16 cellular contexts compared by ENCODE assay signal in the genomic region with DNA sequence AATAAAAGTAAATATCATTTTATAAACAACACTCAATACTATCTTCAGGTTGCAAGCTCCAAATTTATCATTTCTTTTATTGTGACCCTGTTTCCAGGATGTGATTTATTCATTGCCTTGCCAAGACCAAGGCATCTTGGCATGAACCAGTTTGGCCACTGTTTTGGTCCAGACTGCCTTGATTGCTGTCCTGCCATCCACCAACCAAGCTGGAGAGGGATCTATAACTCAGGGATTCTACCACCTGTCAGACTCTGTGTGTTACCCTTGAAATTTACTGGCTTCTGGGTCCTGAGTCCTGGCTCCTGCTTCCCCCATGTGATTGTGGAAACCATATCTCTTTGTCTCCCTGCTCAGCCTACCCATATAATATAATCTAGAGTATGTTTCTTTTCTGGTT.
DNase-seq lines count a peak whose midpoint lies in the region; TF ChIP-seq lines count a peak whose summit lies in the region.
"Had no signal": no experiment of that assay in that cellular context is flagged by ENCODE, and none has a peak within 500 bp of the region (broad histone marks: within the 10 kb centered on the region; RNA-seq: fewer than 3 reads in every experiment).

No MANE protein-coding gene starts in this region.

- no peak for TF ChIP-seq CTCF in VCaP (conservative IDR thresholded peaks at IDR 0.05)

- in situ Hi-C loops in G401 (cut with HindIII; ENCODE audit: low sequenced_read_pairs): no loop called here

- DNase-seq in G401 (ENCODE audit: low spot score) (peak; percentile 83), cerebellum (ENCODE audit: low spot score) (peak; percentile 52), NCI-H774 (lab: John Stamatoyannopoulos, UW) (no peak)
- no peak for DNase-seq in activated T-cell treated with anti-CD3 and anti-CD28 coated beads, Interleukin-2, amount 50 U/mL, for 48 hours
- DNase-seq in stimulated activated CD4-positive, alpha-beta T cell treated with anti-CD3 and anti-CD28 coated beads, Interleukin-4, amount 100 ng/mL, for 24 hours: no peak
- DNase-seq: Caco-2; CD4-positive, CD25-positive, alpha-beta regulatory T cell; CD8-positive, alpha-beta T cell; DMS153; DND-41; GDM1; HFFc6 had no signal

- H3K27ac ChIP-seq in VCaP: peak overlapping the region; percentile 21; the same call in 1 of the 2 replicates
- H3K27ac ChIP-seq: 22Rv1, BLaER1, C4-2B had no signal

Comparison
In these comparisons a context has a peak if more than half of its experiments do, and no peak if none do; other contexts are left out.
1. DNase-seq: peak in G401 (single experiment) and cerebellum (single experiment); none in activated T-cell treated with anti-CD3 and anti-CD28 coated beads, Interleukin-2, amount 50 U/mL, for 48 hours (0 of 2), NCI-H774 (single experiment) and stimulated activated CD4-positive, alpha-beta T cell treated with anti-CD3 and anti-CD28 coated beads, Interleukin-4, amount 100 ng/mL, for 24 hours (single experiment).